ENCODE assay signal across 8 cellular contexts in the genomic region with DNA sequence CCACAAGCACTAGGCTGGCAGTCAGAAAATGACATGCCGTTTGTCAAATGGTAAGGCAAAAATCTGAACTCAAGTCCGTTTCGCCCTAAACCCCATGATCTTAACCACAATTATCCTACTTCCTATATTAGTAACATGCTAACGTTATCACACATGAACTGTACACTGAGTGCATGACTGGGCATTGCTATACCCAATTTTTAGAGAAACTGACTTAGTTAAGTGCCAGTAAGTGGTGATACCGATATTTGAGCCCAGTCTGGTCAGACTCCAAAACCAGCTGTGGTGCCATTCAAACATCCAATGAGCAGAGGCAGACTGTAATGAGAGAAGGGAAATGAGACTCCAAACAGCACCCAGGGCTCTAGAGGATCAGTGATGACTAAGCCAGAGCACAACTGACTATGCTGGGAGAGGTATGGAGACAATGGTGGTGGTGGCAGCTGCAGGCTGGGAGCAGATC.
DNase-seq lines count a peak whose midpoint lies in the region; ATAC-seq, FAIRE-seq and TF ChIP-seq lines count a peak whose summit lies in the region.

No MANE protein-coding gene starts in this region.

- intact Hi-C loops in vagina (cut with DNase I) = no loop called here

- peaks cover 0 to 3% (median 1%) of the 10 kb centered on the region in 7 donors for H3K9me3 Mint-ChIP-seq in CD4-positive, CD25-positive, alpha-beta regulatory T cell
- H3K9me3 Mint-ChIP-seq in astrocyte (ENCODE audit: unreplicated experiment) (peaks cover 2% of the 10 kb centered on the region), chondrocyte (ENCODE audit: low read depth) (peaks cover 3% of the 10 kb centered on the region)

- ATAC-seq in CD4-positive, CD25-positive, alpha-beta regulatory T cell (ENCODE audit: low read depth in 2 of 2) = peak; percentile 22 to 37
- ATAC-seq in GM21360 (IDR thresholded peaks at IDR 0.05; ENCODE audit: unreplicated experiment) = peak; percentile 94
- ATAC-seq in HG03457 (IDR thresholded peaks at IDR 0.05; ENCODE audit: unreplicated experiment) = peak; percentile 93

- no peak for FAIRE-seq in astrocyte (lab: Jason Lieb, UNC)

- DNase-seq in CD4-positive, CD25-positive, alpha-beta regulatory T cell = peak in 1 of 3 donors; percentile 52
- peak; percentile 14 for DNase-seq in astrocyte (ENCODE audit: low read depth)
- DNase-seq in activated gamma-delta T cell (lab: John Stamatoyannopoulos, UW) = no peak
- DNase-seq in vagina (ENCODE audit: extremely low spot score in 2 of 2) = no peak
- DNase-seq in ureter (ENCODE audit: low spot score) = no peak
- no peak for DNase-seq in chondrocyte (ENCODE audit: low spot score)

- peaks cover 0 to 4% (median 0%) of the 10 kb centered on the region in 4 donors for H3K4me1 Mint-ChIP-seq in CD4-positive, CD25-positive, alpha-beta regulatory T cell
- H3K4me1 Mint-ChIP-seq in astrocyte (ENCODE audit: low read depth, unreplicated experiment) (no peaks in the 10 kb centered on the region), chondrocyte (ENCODE audit: low read depth) (no peaks in the 10 kb centered on the region)

- H3K27ac ChIP-seq in CD4-positive, CD25-positive, alpha-beta regulatory T cell (ENCODE audit: insufficient read depth, low read length, poor library complexity, severe bottlenecking) = no peak overlapping the region
- H3K27ac ChIP-seq in astrocyte (ENCODE audit: low read depth, low read length) = no peak overlapping the region
- H3K27ac ChIP-seq in vagina = no peak overlapping the region

- H3K36me3 ChIP-seq in CD4-positive, CD25-positive, alpha-beta regulatory T cell (ENCODE audit: control insufficient read depth, insufficient read depth, low read length) = no peaks in the 10 kb centered on the region
- H3K36me3 ChIP-seq in astrocyte (ENCODE audit: insufficient read depth, low read length) (no peaks in the 10 kb centered on the region), vagina (no peaks in the 10 kb centered on the region)

- no peak overlapping the region for H2AFZ ChIP-seq in astrocyte (ENCODE audit: low read depth, low read length)

- H3K36me3 Mint-ChIP-seq in CD4-positive, CD25-positive, alpha-beta regulatory T cell = no peaks in the 10 kb centered on the region
- H3K36me3 Mint-ChIP-seq in astrocyte (ENCODE audit: low read depth, unreplicated experiment) (no peaks in the 10 kb centered on the region), chondrocyte (ENCODE audit: low read depth) (no peaks in the 10 kb centered on the region)

- H3K4me2 ChIP-seq in astrocyte (ENCODE audit: low read length) = no peak overlapping the region

- no peaks in the 10 kb centered on the region for H4K20me1 ChIP-seq in astrocyte (ENCODE audit: insufficient read depth, low read length)

- no peaks in the 10 kb centered on the region for H3K4me1 ChIP-seq in CD4-positive, CD25-positive, alpha-beta regulatory T cell (ENCODE audit: control insufficient read depth, insufficient read depth, low read length, poor library complexity, severe bottlenecking)
- H3K4me1 ChIP-seq in astrocyte (ENCODE audit: insufficient read depth, low read length) (no peaks in the 10 kb centered on the region), vagina (no peaks in the 10 kb centered on the region)

- no peaks in the 10 kb centered on the region for H3K79me2 ChIP-seq in astrocyte (ENCODE audit: insufficient read depth, low read length)

- peaks cover 3% of the 10 kb centered on the region for H3K27me3 ChIP-seq in CD4-positive, CD25-positive, alpha-beta regulatory T cell (ENCODE audit: control insufficient read depth, insufficient read depth, low read length)
- H3K27me3 ChIP-seq in astrocyte (ENCODE audit: insufficient read depth, low read length) (peaks cover 2% of the 10 kb centered on the region), vagina (no peaks in the 10 kb centered on the region)

- no peaks in the 10 kb centered on the region for H3K9me3 ChIP-seq in CD4-positive, CD25-positive, alpha-beta regulatory T cell (ENCODE audit: control insufficient read depth in 2 of 2, low read length in 2 of 2)
- H3K9me3 ChIP-seq in astrocyte (ENCODE audit: insufficient read depth, low read depth, low read length) (no peaks in the 10 kb centered on the region), vagina (no peaks in the 10 kb centered on the region)

- TF ChIP-seq CTCF in astrocyte (IDR thresholded peaks at IDR 0.05; ENCODE audit: insufficient read depth, low read depth, low read length) (no peak), vagina (IDR thresholded peaks at IDR 0.05) (no peak), chondrocyte (IDR thresholded peaks at IDR 0.05) (no peak)

- H3K4me3 Mint-ChIP-seq in CD4-positive, CD25-positive, alpha-beta regulatory T cell = no peak overlapping the region
- H3K4me3 Mint-ChIP-seq in astrocyte (ENCODE audit: unreplicated experiment) (no peak overlapping the region), chondrocyte (ENCODE audit: unreplicated experiment) (no peak overlapping the region)

- peaks cover 9% of the 10 kb centered on the region for H3K27me3 Mint-ChIP-seq in CD4-positive, CD25-positive, alpha-beta regulatory T cell
- peaks cover 2% of the 10 kb centered on the region for H3K27me3 Mint-ChIP-seq in astrocyte (ENCODE audit: low read depth, unreplicated experiment)
- peaks cover 8% of the 10 kb centered on the region for H3K27me3 Mint-ChIP-seq in chondrocyte (ENCODE audit: low read depth)

- no peak overlapping the region for H3K4me3 ChIP-seq in CD4-positive, CD25-positive, alpha-beta regulatory T cell (ENCODE audit: low read depth, low read length)
- H3K4me3 ChIP-seq in astrocyte (ENCODE audit: insufficient read depth, low read depth, low read length) (no peak overlapping the region), vagina (no peak overlapping the region)

- TF ChIP-seq POLR2A in vagina (IDR thresholded peaks at IDR 0.05) = no peak

- H3K9ac ChIP-seq in astrocyte (ENCODE audit: low read length) = no peak overlapping the region

- H3K27ac Mint-ChIP-seq in CD4-positive, CD25-positive, alpha-beta regulatory T cell = no peak overlapping the region
- H3K27ac Mint-ChIP-seq in astrocyte (ENCODE audit: unreplicated experiment) = no peak overlapping the region
- H3K27ac Mint-ChIP-seq in chondrocyte (ENCODE audit: unreplicated experiment) = no peak overlapping the region

Comparison
In these comparisons a context has a peak if more than half of its experiments do, and no peak if none do; other contexts are left out.
1. ATAC-seq: peak in every context shown above with its lines; median percentile 94 in GM21360; 93 in HG03457; 30 in CD4-positive, CD25-positive, alpha-beta regulatory T cell.